Comparison of ENCODE assay signal across 8 cellular contexts in the genomic region with DNA sequence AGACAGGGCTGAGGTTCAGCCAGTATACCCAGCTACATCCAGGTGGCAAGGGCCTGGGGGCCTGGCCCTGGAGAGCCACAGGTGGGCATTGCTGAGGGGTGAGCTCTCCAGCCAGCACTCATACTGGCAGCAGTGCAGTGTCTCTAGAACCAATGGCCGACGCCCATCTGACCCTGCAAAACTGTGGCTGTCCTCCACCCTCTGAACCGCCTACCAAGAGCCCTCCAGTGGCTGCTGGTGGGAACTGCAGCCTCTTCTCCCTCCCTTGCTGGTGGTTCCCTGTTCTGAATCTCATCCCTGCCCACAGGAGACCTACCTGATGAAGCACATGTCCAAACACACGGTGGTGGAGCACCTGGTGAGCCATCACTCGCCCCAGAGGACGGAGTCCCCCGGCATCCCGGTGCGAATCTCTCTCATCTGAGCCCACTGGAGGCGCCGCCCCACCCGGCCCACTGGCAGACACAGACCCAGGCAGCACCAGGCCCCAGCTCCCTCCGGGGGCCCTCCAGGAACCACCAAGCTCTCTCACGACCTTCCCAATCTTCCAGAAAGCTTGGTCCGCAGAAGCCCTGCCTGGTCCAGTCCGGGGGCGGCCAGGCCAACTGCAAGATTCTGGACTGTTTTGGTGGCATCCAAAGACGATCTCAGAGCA. TPM values are rescaled to one million over a fixed set of nuclear protein-coding genes. Genes with fewer than 3 reads are reported as not detected.
DNase-seq lines count a peak whose midpoint lies in the region; ATAC-seq and TF ChIP-seq lines count a peak whose summit lies in the region.

No MANE protein-coding gene starts in this region.

- H3K27ac ChIP-seq in colonic mucosa (no peak overlapping the region), liver (ENCODE audit: low read depth in 1 of 2, low read length in 2 of 2) (no peak overlapping the region)

- H3K36me3 ChIP-seq in colonic mucosa (no peaks in the 10 kb centered on the region), liver (ENCODE audit: control insufficient read depth in 4 of 4, insufficient read depth in 3 of 4, low read depth in 1 of 4, low read length in 3 of 4) (peaks cover 0 to 6% (median 3%) of the 10 kb centered on the region in 4 donors)

- CTCF ChIA-PET in activated CD4-positive, alpha-beta T cell treated with anti-CD3 and anti-CD28 coated beads for 36 hours (lab: Charles Lee), result interaction anchor here (0.9 to 3.8 kb wide), 7 partner anchors 21 to 173 kb away, joined by 3 to 56 read pairs (median 4); a partner anchor contains a TSS

- no peak overlapping the region for H3K27ac Mint-ChIP-seq in activated CD4-positive, alpha-beta T cell treated with anti-CD3 and anti-CD28 coated beads for 36 hours

- POLR2A ChIA-PET in activated CD4-positive, alpha-beta T cell treated with anti-CD3 and anti-CD28 coated beads for 36 hours (lab: Charles Lee), result no interaction called here

- ATAC-seq in GM19463 (IDR thresholded peaks at IDR 0.05; ENCODE audit: unreplicated experiment), result peak; percentile 38
- peak; percentile 62 for ATAC-seq in activated CD4-positive, alpha-beta T cell treated with anti-CD3 and anti-CD28 coated beads for 36 hours
- ATAC-seq in HG03045 (IDR thresholded peaks at IDR 0.05; ENCODE audit: unreplicated experiment), result no peak

- no peaks in the 10 kb centered on the region for H3K27me3 Mint-ChIP-seq in activated CD4-positive, alpha-beta T cell treated with anti-CD3 and anti-CD28 coated beads for 36 hours

- TF ChIP-seq CTCF in colonic mucosa (IDR thresholded peaks at IDR 0.05), result peak; percentile 93
- peak; percentile 86 for TF ChIP-seq CTCF in liver (IDR thresholded peaks at IDR 0.05; ENCODE audit: low read depth, low read length, missing input control)

- WGBS in liver, result 79% methylated on average over 18 of the region's 18 CpGs

- no peak overlapping the region for H3K4me3 Mint-ChIP-seq in activated CD4-positive, alpha-beta T cell treated with anti-CD3 and anti-CD28 coated beads for 36 hours

- H3K9ac ChIP-seq in colonic mucosa (ENCODE audit: low read depth in 2 of 2, low read length in 2 of 2) (peak overlapping the region in 1 of 2 donors; percentile 6), liver (ENCODE audit: low read depth in 1 of 2, low read length in 2 of 2) (no peak overlapping the region)

- no peaks in the 10 kb centered on the region for H3K4me1 ChIP-seq in colonic mucosa
- H3K4me1 ChIP-seq in liver (ENCODE audit: control insufficient read depth in 4 of 4, insufficient read depth in 4 of 4, low read length in 3 of 4), result peaks cover 6 to 30% (median 18%) of the 10 kb centered on the region in 4 donors

- peaks cover 6% of the 10 kb centered on the region for H3K36me3 Mint-ChIP-seq in activated CD4-positive, alpha-beta T cell treated with anti-CD3 and anti-CD28 coated beads for 36 hours (ENCODE audit: low read depth)

- H3K27me3 ChIP-seq in colonic mucosa (no peaks in the 10 kb centered on the region), liver (ENCODE audit: control insufficient read depth in 4 of 4, insufficient read depth in 4 of 4, low read length in 3 of 4) (no peaks in the 10 kb centered on the region)

- DNase-seq in AG08395 (ENCODE audit: low spot score), result peak; percentile 84
- DNase-seq in NCI-H2227 (lab: John Stamatoyannopoulos, UW; ENCODE audit: unreplicated experiment), result peak; percentile 67
- peak; percentile 77 for DNase-seq in activated CD4-positive, alpha-beta T cell treated with anti-CD3 and anti-CD28 coated beads for 36 hours
- peak; percentile 67 for DNase-seq in colonic mucosa
- DNase-seq in stimulated activated CD8-positive, alpha-beta memory T cell treated with anti-CD3 and anti-CD28 coated beads, Interleukin-12 subunit alpha, Interleukin-12 subunit beta, amount 100 ng/mL, for 4 hours (ENCODE audit: low read depth), result peak; percentile 17

- TF ChIP-seq RAD21 in liver (IDR thresholded peaks at IDR 0.05), result peak; percentile 66 to 88

- intact Hi-C loops in activated CD4-positive, alpha-beta T cell treated with anti-CD3 and anti-CD28 coated beads for 36 hours (cut with DNase I, micrococcal nuclease), result no loop called here
- intact Hi-C loops in colonic mucosa (cut with DNase I), result loop anchor here (5.0 to 10.0 kb wide), 2 partner anchors 169 to 316 kb away; no protein-coding TSS in a partner anchor

- H3K4me1 Mint-ChIP-seq in activated CD4-positive, alpha-beta T cell treated with anti-CD3 and anti-CD28 coated beads for 36 hours, result peaks cover 9% of the 10 kb centered on the region

- H3K4me3 ChIP-seq in colonic mucosa (no peak overlapping the region), liver (ENCODE audit: low read depth in 1 of 3, low read length in 3 of 3) (no peak overlapping the region)

- H3K9me3 ChIP-seq in colonic mucosa (no peaks in the 10 kb centered on the region), liver (ENCODE audit: control insufficient read depth in 4 of 4, low read length in 3 of 4) (no peaks in the 10 kb centered on the region)

- no peaks in the 10 kb centered on the region for H3K9me3 Mint-ChIP-seq in activated CD4-positive, alpha-beta T cell treated with anti-CD3 and anti-CD28 coated beads for 36 hours (ENCODE audit: low read depth)

TF ChIP-seq in liver, 16 proteins besides CTCF, POLR2A, EP300 and RAD21:
- TF ChIP-seq, protein P1, sequence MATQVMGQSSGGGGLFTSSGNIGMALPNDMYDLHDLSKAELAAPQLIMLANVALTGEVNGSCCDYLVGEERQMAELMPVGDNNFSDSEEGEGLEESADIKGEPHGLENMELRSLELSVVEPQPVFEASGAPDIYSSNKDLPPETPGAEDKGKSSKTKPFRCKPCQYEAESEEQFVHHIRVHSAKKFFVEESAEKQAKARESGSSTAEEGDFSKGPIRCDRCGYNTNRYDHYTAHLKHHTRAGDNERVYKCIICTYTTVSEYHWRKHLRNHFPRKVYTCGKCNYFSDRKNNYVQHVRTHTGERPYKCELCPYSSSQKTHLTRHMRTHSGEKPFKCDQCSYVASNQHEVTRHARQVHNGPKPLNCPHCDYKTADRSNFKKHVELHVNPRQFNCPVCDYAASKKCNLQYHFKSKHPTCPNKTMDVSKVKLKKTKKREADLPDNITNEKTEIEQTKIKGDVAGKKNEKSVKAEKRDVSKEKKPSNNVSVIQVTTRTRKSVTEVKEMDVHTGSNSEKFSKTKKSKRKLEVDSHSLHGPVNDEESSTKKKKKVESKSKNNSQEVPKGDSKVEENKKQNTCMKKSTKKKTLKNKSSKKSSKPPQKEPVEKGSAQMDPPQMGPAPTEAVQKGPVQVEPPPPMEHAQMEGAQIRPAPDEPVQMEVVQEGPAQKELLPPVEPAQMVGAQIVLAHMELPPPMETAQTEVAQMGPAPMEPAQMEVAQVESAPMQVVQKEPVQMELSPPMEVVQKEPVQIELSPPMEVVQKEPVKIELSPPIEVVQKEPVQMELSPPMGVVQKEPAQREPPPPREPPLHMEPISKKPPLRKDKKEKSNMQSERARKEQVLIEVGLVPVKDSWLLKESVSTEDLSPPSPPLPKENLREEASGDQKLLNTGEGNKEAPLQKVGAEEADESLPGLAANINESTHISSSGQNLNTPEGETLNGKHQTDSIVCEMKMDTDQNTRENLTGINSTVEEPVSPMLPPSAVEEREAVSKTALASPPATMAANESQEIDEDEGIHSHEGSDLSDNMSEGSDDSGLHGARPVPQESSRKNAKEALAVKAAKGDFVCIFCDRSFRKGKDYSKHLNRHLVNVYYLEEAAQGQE (IDR thresholded peaks at IDR 0.05), result no peak
- no peak for TF ChIP-seq TAF1 (conservative IDR thresholded peaks at IDR 0.05)
- no peak for TF ChIP-seq HNF4G (IDR thresholded peaks at IDR 0.05)
- TF ChIP-seq JUND (IDR thresholded peaks at IDR 0.05), result no peak
- TF ChIP-seq, protein P2, sequence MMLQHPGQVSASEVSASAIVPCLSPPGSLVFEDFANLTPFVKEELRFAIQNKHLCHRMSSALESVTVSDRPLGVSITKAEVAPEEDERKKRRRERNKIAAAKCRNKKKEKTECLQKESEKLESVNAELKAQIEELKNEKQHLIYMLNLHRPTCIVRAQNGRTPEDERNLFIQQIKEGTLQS (IDR thresholded peaks at IDR 0.05), result no peak
TF ChIP-seq in liver: peak in this region for 0.

RNA-seq across cellular contexts. Expression of a gene that starts 22.1 kb away (rescaled TPM):
- total RNA-seq in activated CD4-positive, alpha-beta T cell treated with anti-CD3 and anti-CD28 coated beads for 36 hours, result not detected
- total RNA-seq in colonic mucosa (not detected), liver (not detected)
- not detected for polyA plus RNA-seq in liver

RNA-seq across cellular contexts. Expression of a gene that starts 42.5 kb away (rescaled TPM):
- total RNA-seq in activated CD4-positive, alpha-beta T cell treated with anti-CD3 and anti-CD28 coated beads for 36 hours, result 10 to 100 TPM; 10.2 to 11.7 TPM
- total RNA-seq in colonic mucosa, result 1 to 10 TPM; 8.9 to 9.8 TPM
- 1 to 10 TPM; 2.3 to 6.2 TPM for total RNA-seq in liver
- polyA plus RNA-seq in liver, result 1 to 10 TPM; 4.6 to 6.3 TPM

Comparison
In these comparisons a context has a peak if more than half of its experiments do, and no peak if none do; other contexts are left out.
1. DNase-seq: peak in every context shown above with its lines; median percentile 84 in AG08395; 77 in activated CD4-positive, alpha-beta T cell treated with anti-CD3 and anti-CD28 coated beads for 36 hours; 67 in NCI-H2227; 67 in colonic mucosa; 17 in stimulated activated CD8-positive, alpha-beta memory T cell treated with anti-CD3 and anti-CD28 coated beads, Interleukin-12 subunit alpha, Interleukin-12 subunit beta, amount 100 ng/mL, for 4 hours.